Comparison of ENCODE assay signal across 1 cellular context in genomic region chr20:44866703-44867335, GRCh38.
A peak's percentile ranks its signal among the peaks of the same experiment; 100 is the strongest.
TF ChIP-seq lines count a peak whose summit lies in the region.

No MANE protein-coding gene starts in this region.

TF ChIP-seq in HepG2, 621 proteins besides CTCF, POLR2A, EP300 and RAD21:
- TF ChIP-seq IRF9 (CRISPR knock-in tag; IDR thresholded peaks at IDR 0.05; ENCODE audit: borderline replicate concordance), result no peak
- TF ChIP-seq MAFK (conservative IDR thresholded peaks at IDR 0.05 in 1 of 2, IDR thresholded peaks at IDR 0.05 in 1 of 2; ENCODE audit: low read length in 2 of 2), result peak; percentile 97 to 98
- no peak for TF ChIP-seq SPEN (CRISPR knock-in tag; IDR thresholded peaks at IDR 0.05; ENCODE audit: low read depth)
- TF ChIP-seq KLF11 (CRISPR knock-in tag; IDR thresholded peaks at IDR 0.05), result no peak
- TF ChIP-seq, protein P1, sequence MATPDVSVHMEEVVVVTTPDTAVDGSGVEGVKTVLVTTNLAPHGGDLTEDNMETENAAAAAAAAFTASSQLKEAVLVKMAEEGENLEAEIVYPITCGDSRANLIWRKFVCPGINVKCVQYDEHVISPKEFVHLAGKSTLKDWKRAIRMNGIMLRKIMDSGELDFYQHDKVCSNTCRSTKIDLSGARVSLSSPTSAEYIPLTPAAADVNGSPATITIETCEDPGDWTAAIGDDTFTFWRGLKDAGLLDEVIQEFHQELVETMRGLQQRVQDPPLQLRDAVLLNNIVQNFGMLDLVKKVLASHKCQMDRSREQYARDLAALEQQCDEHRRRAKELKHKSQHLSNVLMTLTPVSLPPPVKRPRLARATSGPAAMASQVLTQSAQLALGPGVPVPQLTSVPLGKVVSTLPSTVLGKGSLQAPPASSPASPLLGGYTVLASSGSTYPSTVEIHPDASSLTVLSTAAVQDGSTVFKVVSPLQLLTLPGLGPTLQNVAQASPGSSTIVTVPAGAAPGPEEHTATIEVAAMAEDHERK (CRISPR knock-in tag; IDR thresholded peaks at IDR 0.05; ENCODE audit: low read depth), result no peak
- no peak for TF ChIP-seq ZBTB40 (IDR thresholded peaks at IDR 0.05)
- TF ChIP-seq ZBTB40 (CRISPR knock-in tag; IDR thresholded peaks at IDR 0.05), result no peak
- no peak for TF ChIP-seq DZIP1 (CRISPR knock-in tag; IDR thresholded peaks at IDR 0.05)
- peak; percentile 97 for TF ChIP-seq MAFF (IDR thresholded peaks at IDR 0.05; ENCODE audit: low read depth, low read length)
- TF ChIP-seq ZNF589 (CRISPR knock-in tag; conservative IDR thresholded peaks at IDR 0.05), result no peak
- peak; percentile 80 for TF ChIP-seq MAFG (CRISPR knock-in tag; IDR thresholded peaks at IDR 0.05)
- TF ChIP-seq EZH2 (conservative IDR thresholded peaks at IDR 0.05; ENCODE audit: low read depth, low read length), result no peak
- TF ChIP-seq ZNF564 (CRISPR knock-in tag; IDR thresholded peaks at IDR 0.05), result no peak
- TF ChIP-seq ZNF136 (CRISPR knock-in tag; IDR thresholded peaks at IDR 0.05; ENCODE audit: low read depth), result no peak
- TF ChIP-seq ZNF777 (CRISPR knock-in tag; IDR thresholded peaks at IDR 0.05), result 0 out of 2 replicates have a peak, but pooled peaks have one; percentile 25
- TF ChIP-seq ZFP90 (CRISPR knock-in tag; IDR thresholded peaks at IDR 0.05; ENCODE audit: borderline replicate concordance), result no peak
